9 cellular contexts compared by ENCODE assay signal in the genomic region with DNA sequence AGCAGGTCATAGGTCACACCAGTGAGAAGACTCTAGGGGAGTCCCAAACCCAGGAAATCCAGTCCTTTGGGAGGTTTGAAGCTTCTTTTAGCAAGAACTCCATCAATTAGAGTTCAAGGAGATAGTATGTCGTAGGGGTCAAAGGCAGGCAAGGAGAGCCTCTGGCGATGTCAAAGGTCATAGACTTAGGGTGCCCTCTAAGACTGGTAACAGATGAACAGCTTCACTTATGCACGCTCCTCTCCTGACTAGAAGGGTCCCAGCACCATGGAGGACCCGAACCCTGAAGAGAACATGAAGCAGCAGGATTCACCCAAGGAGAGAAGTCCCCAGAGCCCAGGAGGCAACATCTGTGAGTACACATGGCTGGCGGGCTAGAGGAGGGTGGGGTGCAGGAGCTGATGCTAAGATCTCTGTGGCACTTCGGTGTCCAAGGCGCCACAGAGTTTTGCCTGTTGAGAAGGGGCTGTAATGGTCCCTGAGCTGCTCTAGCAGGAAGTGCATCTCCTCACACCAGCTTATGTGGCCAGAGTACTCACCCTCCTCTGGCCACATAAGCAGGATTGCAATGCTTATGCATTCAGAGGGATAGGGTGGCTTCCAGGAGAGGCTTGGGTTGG. TPM values are rescaled to one million over a fixed set of nuclear protein-coding genes. Genes with fewer than 3 reads are reported as not detected.
DNase-seq lines count a peak whose midpoint lies in the region; ATAC-seq, FAIRE-seq and TF ChIP-seq lines count a peak whose summit lies in the region.
"Had no signal": no experiment of that assay in that cellular context is flagged by ENCODE, and none has a peak within 500 bp of the region (broad histone marks: within the 10 kb centered on the region; RNA-seq: fewer than 3 reads in every experiment).

No MANE protein-coding gene starts in this region.

- H3K9me3 Mint-ChIP-seq in activated CD4-positive, alpha-beta T cell treated with anti-CD3 and anti-CD28 coated beads, Interleukin-2, amount 10 ng/mL, durations not matched to agents 24 days and 14 days, result no peaks in the 10 kb centered on the region
- no peaks in the 10 kb centered on the region for H3K9me3 Mint-ChIP-seq in activated naive CD8-positive, alpha-beta T cell (ENCODE audit: low read depth)

- H3K4me1 ChIP-seq in kidney (ENCODE audit: control insufficient read depth in 1 of 2, insufficient read depth in 1 of 2, low read depth in 1 of 2, low read length in 2 of 2) (peaks cover 23 to 28% of the 10 kb centered on the region in 2 donors), thoracic aorta (ENCODE audit: control insufficient read depth in 1 of 2, low read depth in 2 of 2) (peaks cover 22 to 43% of the 10 kb centered on the region in 2 donors)

- H3K36me3 Mint-ChIP-seq in activated CD4-positive, alpha-beta T cell treated with anti-CD3 and anti-CD28 coated beads, Interleukin-2, amount 10 ng/mL, durations not matched to agents 24 days and 14 days (ENCODE audit: low read depth), result peaks cover 32% of the 10 kb centered on the region
- H3K36me3 Mint-ChIP-seq in activated naive CD8-positive, alpha-beta T cell, result peaks cover 5% of the 10 kb centered on the region

- TF ChIP-seq CTCF in kidney (IDR thresholded peaks at IDR 0.05; ENCODE audit: borderline replicate concordance, extremely low read depth, insufficient read depth), result no peak
- no peak for TF ChIP-seq CTCF in thoracic aorta (IDR thresholded peaks at IDR 0.05)

- H3K4me1 Mint-ChIP-seq in activated CD4-positive, alpha-beta T cell treated with anti-CD3 and anti-CD28 coated beads, Interleukin-2, amount 10 ng/mL, durations not matched to agents 24 days and 14 days, result peaks cover 33% of the 10 kb centered on the region
- peaks cover 36% of the 10 kb centered on the region for H3K4me1 Mint-ChIP-seq in activated naive CD8-positive, alpha-beta T cell (ENCODE audit: low read depth)

- H3K9me3 ChIP-seq in kidney (ENCODE audit: control insufficient read depth in 1 of 2, low read length in 2 of 2) (no peaks in the 10 kb centered on the region), thoracic aorta (no peaks in the 10 kb centered on the region)

- FAIRE-seq in kidney (lab: Jason Lieb, UNC), result no peak
- FAIRE-seq: colon had no signal

- no peak for DNase-seq in activated CD4-positive, alpha-beta T cell treated with anti-CD3 and anti-CD28 coated beads, Interleukin-2, amount 10 ng/mL, durations not matched to agents 24 days and 14 days
- no peak for DNase-seq in activated CD4-positive, alpha-beta T cell treated with anti-CD3 and anti-CD28 coated beads, Interleukin-2, amount 50 U/mL, for 1 hour
- no peak for DNase-seq in kidney
- DNase-seq in thoracic aorta (ENCODE audit: low spot score), result no peak
- no peak for DNase-seq in ACHN
- DNase-seq in NCI-H446 (lab: John Stamatoyannopoulos, UW), result no peak

- no peaks in the 10 kb centered on the region for H3K27me3 ChIP-seq in thoracic aorta (replicated peaks; ENCODE audit: insufficient read depth)

- H3K27ac Mint-ChIP-seq in activated CD4-positive, alpha-beta T cell treated with anti-CD3 and anti-CD28 coated beads, Interleukin-2, amount 10 ng/mL, durations not matched to agents 24 days and 14 days, result peak overlapping the region; percentile 96
- H3K27ac Mint-ChIP-seq in activated naive CD8-positive, alpha-beta T cell, result peak overlapping the region; percentile 98

- peak overlapping the region; percentile 96 for H3K4me3 Mint-ChIP-seq in activated CD4-positive, alpha-beta T cell treated with anti-CD3 and anti-CD28 coated beads, Interleukin-2, amount 10 ng/mL, durations not matched to agents 24 days and 14 days
- H3K4me3 Mint-ChIP-seq in activated naive CD8-positive, alpha-beta T cell, result peak overlapping the region; percentile 95

- H3K27me3 Mint-ChIP-seq in activated CD4-positive, alpha-beta T cell treated with anti-CD3 and anti-CD28 coated beads, Interleukin-2, amount 10 ng/mL, durations not matched to agents 24 days and 14 days, result no peaks in the 10 kb centered on the region
- no peaks in the 10 kb centered on the region for H3K27me3 Mint-ChIP-seq in activated naive CD8-positive, alpha-beta T cell

- H3K36me3 ChIP-seq in kidney (ENCODE audit: control insufficient read depth in 1 of 2, insufficient read depth in 2 of 2, low read length in 2 of 2) (peaks cover 6 to 13% of the 10 kb centered on the region in 2 donors), thoracic aorta (peaks cover 28% of the 10 kb centered on the region)

- H3K4me3 ChIP-seq in kidney (ENCODE audit: low read length in 2 of 2), result peak overlapping the region; percentile 90 to 95
- H3K4me3 ChIP-seq in thoracic aorta, result peak overlapping the region; percentile 82

- ATAC-seq in thoracic aorta (ENCODE audit: insufficient number of reproducible peaks, low FRiP score, low read depth) (no peak), HG03442 (IDR thresholded peaks at IDR 0.05; ENCODE audit: unreplicated experiment) (no peak)

- peak overlapping the region; percentile 87 to 96 for H3K9ac ChIP-seq in kidney (ENCODE audit: low read length in 2 of 2)

- intact Hi-C loops in activated CD4-positive, alpha-beta T cell treated with anti-CD3 and anti-CD28 coated beads, Interleukin-2, amount 10 ng/mL, durations not matched to agents 24 days and 14 days (cut with micrococcal nuclease), result loop anchor here (1.0 to 10.0 kb wide), 7 partner anchors 22 to 908 kb away; a partner anchor contains a TSS
- intact Hi-C loops in kidney (cut with DNase I), result no loop called here

- H3K27ac ChIP-seq in kidney (ENCODE audit: low read depth in 2 of 2, low read length in 2 of 2), result peak overlapping the region; percentile 99
- H3K27ac ChIP-seq in thoracic aorta, result peak overlapping the region; percentile 97 to 98

- in situ Hi-C loops in ACHN (cut with HindIII; ENCODE audit: low pct_ligation_motif_present, low pct_unique_long_range_greater_than_20kb, low sequenced_read_pairs), result no loop called here

RNA-seq across cellular contexts. Expression of a gene that starts 0.6 kb away (rescaled TPM):
- 14.4 and 15.3 TPM in 2 replicates for total RNA-seq in activated CD4-positive, alpha-beta T cell treated with anti-CD3 and anti-CD28 coated beads, Interleukin-2, amount 10 ng/mL, durations not matched to agents 24 days and 14 days
- total RNA-seq in kidney (15.3 TPM), thoracic aorta (10 to 100 TPM in 1 of 2 donors, 1 to 10 TPM in 1; 4.6 to 20.2 TPM)
- polyA plus RNA-seq in kidney (ENCODE audit: insufficient read depth, low read depth, low replicate concordance), result 25.6 TPM

RNA-seq across cellular contexts. Expression of a gene that starts 1.0 kb away (rescaled TPM):
- total RNA-seq in activated CD4-positive, alpha-beta T cell treated with anti-CD3 and anti-CD28 coated beads, Interleukin-2, amount 10 ng/mL, durations not matched to agents 24 days and 14 days, result 31.5 and 32.7 TPM in 2 replicates
- total RNA-seq in kidney (24.2 TPM), thoracic aorta (10 to 100 TPM; 24.4 to 37.2 TPM)
- 9.5 TPM for polyA plus RNA-seq in kidney (ENCODE audit: insufficient read depth, low read depth, low replicate concordance)

RNA-seq across cellular contexts. Expression of a gene that starts 14.9 kb away (rescaled TPM):
- 0.19 and 0.37 TPM in 2 replicates for total RNA-seq in activated CD4-positive, alpha-beta T cell treated with anti-CD3 and anti-CD28 coated beads, Interleukin-2, amount 10 ng/mL, durations not matched to agents 24 days and 14 days
- 0.28 TPM for total RNA-seq in kidney
- 0.22 TPM for polyA plus RNA-seq in kidney (ENCODE audit: insufficient read depth, low read depth, low replicate concordance)
- under 1 TPM in 1 of 2 donors, not detected in 1; 0.56 TPM for total RNA-seq in thoracic aorta

RNA-seq across cellular contexts. Expression of a gene that starts 21.4 kb away (rescaled TPM):
- total RNA-seq in activated CD4-positive, alpha-beta T cell treated with anti-CD3 and anti-CD28 coated beads, Interleukin-2, amount 10 ng/mL, durations not matched to agents 24 days and 14 days, result 7.9 and 9.9 TPM in 2 replicates
- total RNA-seq in kidney (14.8 TPM), thoracic aorta (10 to 100 TPM in 1 of 2 donors, 1 to 10 TPM in 1; 6.6 to 11.9 TPM)
- polyA plus RNA-seq in kidney (ENCODE audit: insufficient read depth, low read depth, low replicate concordance), result 41.8 TPM

RNA-seq across cellular contexts. Expression of a gene that starts 21.6 kb away (rescaled TPM):
- total RNA-seq in activated CD4-positive, alpha-beta T cell treated with anti-CD3 and anti-CD28 coated beads, Interleukin-2, amount 10 ng/mL, durations not matched to agents 24 days and 14 days, result 27.5 and 29.6 TPM in 2 replicates
- total RNA-seq in kidney, result 24.5 TPM
- 19.3 TPM for polyA plus RNA-seq in kidney (ENCODE audit: insufficient read depth, low read depth, low replicate concordance)
- total RNA-seq in thoracic aorta, result 10 to 100 TPM; 24.3 to 30.2 TPM
